In genomic region chr17:45584092-45585036, GRCh38 we compare ENCODE assay signal across 8 cellular contexts.
DNase-seq lines count a peak whose midpoint lies in the region; ATAC-seq and TF ChIP-seq lines count a peak whose summit lies in the region.

No MANE protein-coding gene starts in this region.

- peaks cover 30% of the 10 kb centered on the region for H3K4me1 ChIP-seq in lower lobe of right lung

- TF ChIP-seq CTCF in lower lobe of right lung (IDR thresholded peaks at IDR 0.05), result no peak

- peaks cover 4% of the 10 kb centered on the region for H3K36me3 ChIP-seq in lower lobe of right lung

- H3K4me3 ChIP-seq in lower lobe of right lung, result peak overlapping the region; percentile 79

- intact Hi-C loops in lower lobe of right lung (cut with DNase I), result no loop called here

- no peaks in the 10 kb centered on the region for H3K27me3 ChIP-seq in lower lobe of right lung (ENCODE audit: low read depth)

- peak overlapping the region; percentile 91 for H3K27ac ChIP-seq in lower lobe of right lung

- peak; percentile 77 for DNase-seq in activated naive CD4-positive, alpha-beta T cell treated with Interleukin-2 at 50 U/mL for 16 hours
- no peak for DNase-seq in activated naive CD4-positive, alpha-beta T cell (lab: John Stamatoyannopoulos, UW)
- DNase-seq in dedifferentiated amniotic fluid mesenchymal stem cell (ENCODE audit: extremely low spot score) (peak; percentile 53), lower lobe of right lung (peak; percentile 73), NCI-H2029 treated with DMSO at 0.1 percent for 48 hours (lab: John Stamatoyannopoulos, UW) (no peak)
- DNase-seq in stimulated activated CD4-positive, alpha-beta T cell treated with anti-CD3 and anti-CD28 coated beads, TNF-alpha, amount 100 ng/mL, for 48 hours (ENCODE audit: low read depth in 3 of 3), result peak in 2 of 3 donors; percentile 48 to 63

- peak; percentile 69 for ATAC-seq in HG03354 (IDR thresholded peaks at IDR 0.05; ENCODE audit: poor library complexity, severe bottlenecking, unreplicated experiment)
- ATAC-seq in activated CD4-positive, CD25-positive, alpha-beta regulatory T cell treated with anti-CD3 and anti-CD28 coated beads, Interleukin-2, amount 50 U/mL, for 24 hours, result peak; percentile 57
- ATAC-seq in lower lobe of right lung, result peak; percentile 74 to 82

- no peaks in the 10 kb centered on the region for H3K9me3 ChIP-seq in lower lobe of right lung

Comparison
In these comparisons a context has a peak if more than half of its experiments do, and no peak if none do; other contexts are left out.
1. DNase-seq: peak in activated naive CD4-positive, alpha-beta T cell treated with Interleukin-2 at 50 U/mL for 16 hours (single experiment), dedifferentiated amniotic fluid mesenchymal stem cell (single experiment), lower lobe of right lung (single experiment) and stimulated activated CD4-positive, alpha-beta T cell treated with anti-CD3 and anti-CD28 coated beads, TNF-alpha, amount 100 ng/mL, for 48 hours (2 of 3); none in activated naive CD4-positive, alpha-beta T cell (0 of 4) and NCI-H2029 treated with DMSO at 0.1 percent for 48 hours (single experiment).
2. Peak in every context shown above with its lines, with median percentiles within 50 percentile points of each other: ATAC-seq.